Comparison of ENCODE assay signal across 15 cellular contexts in genomic region chr20:10644458-10645204, GRCh38. TPM values are rescaled to one million over a fixed set of nuclear protein-coding genes. Genes with fewer than 3 reads are reported as not detected.
DNase-seq lines count a peak whose midpoint lies in the region; ATAC-seq and TF ChIP-seq lines count a peak whose summit lies in the region.
"Had no signal": no experiment of that assay in that cellular context is flagged by ENCODE, and none has a peak within 500 bp of the region (broad histone marks: within the 10 kb centered on the region; RNA-seq: fewer than 3 reads in every experiment).

No MANE protein-coding gene starts in this region.

- DNase-seq in GM12865 (ENCODE audit: low read depth) (peak; percentile 81), GM20000 (ENCODE audit: low spot score) (peak; percentile 37), cortex of kidney (lab: John Stamatoyannopoulos, UW) (no peak), nucleus accumbens (lab: John Stamatoyannopoulos, UW) (no peak)
- no peak for DNase-seq in activated CD4-positive, CD25-positive, alpha-beta regulatory T cell treated with anti-CD3 and anti-CD28 coated beads, Interleukin-2, amount 50 U/mL, for 72 hours
- DNase-seq in activated naive CD4-positive, alpha-beta T cell (lab: John Stamatoyannopoulos, UW), result no peak
- DNase-seq: activated CD4-positive, alpha-beta T cell treated with anti-CD3 and anti-CD28 coated beads, Interleukin-2, amount 10 ng/mL, durations not matched to agents 24 days and 14 days; activated naive CD8-positive, alpha-beta T cell treated with anti-CD3 and anti-CD28 coated beads, Interleukin-2, amount 50 U/mL, for 24 hours; effector CD4-positive, alpha-beta T cell; HCEC 1CT; hippocampal formation; NCI-H187 treated with DMSO at 0.1 percent for 48 hours; SIG-M5 had no signal

- WGBS in esophagus, 2 donors, result 72 to 76% methylated on average over 14 of the region's 14 CpGs

- no peak for TF ChIP-seq CTCF in GM12865 (IDR thresholded peaks at IDR 0.05; ENCODE audit: insufficient read depth, low read depth, low read length, missing control alignments)
- TF ChIP-seq CTCF in GM20000 (IDR thresholded peaks at IDR 0.05; ENCODE audit: extremely low read depth, missing control alignments), result no peak

- ATAC-seq in HG03520 (IDR thresholded peaks at IDR 0.05; ENCODE audit: unreplicated experiment), result peak; percentile 68
- ATAC-seq: activated naive CD8-positive, alpha-beta T cell treated with anti-CD3 and anti-CD28 coated beads, Interleukin-2, amount 50 U/mL, for 24 hours had no signal

- no peaks in the 10 kb centered on the region for H3K27me3 ChIP-seq in esophagus (ENCODE audit: control insufficient read depth in 1 of 2, insufficient read depth in 2 of 2, low read length in 2 of 2)

- H3K4me3 ChIP-seq in GM12865 (ENCODE audit: low read depth, low read length) (no peak overlapping the region), esophagus (ENCODE audit: low read depth in 1 of 2, low read length in 2 of 2) (no peak overlapping the region)

- H3K4me1 ChIP-seq in esophagus (ENCODE audit: control insufficient read depth in 2 of 2, insufficient read depth in 2 of 2, low read length in 1 of 2), result peaks cover 5 to 8% of the 10 kb centered on the region in 2 donors

- H3K27ac ChIP-seq in esophagus (ENCODE audit: low read depth in 2 of 2, low read length in 1 of 2), result peak overlapping the region; percentile 12 to 66

- H3K36me3 ChIP-seq in esophagus (ENCODE audit: control insufficient read depth in 2 of 2, insufficient read depth in 2 of 2, low read length in 1 of 2), result peaks cover 28 to 78% of the 10 kb centered on the region in 2 donors

- H3K9me3 ChIP-seq in esophagus (ENCODE audit: control insufficient read depth in 2 of 2, insufficient read depth in 1 of 2, low read depth in 1 of 2, low read length in 1 of 2), result no peaks in the 10 kb centered on the region

RNA-seq across cellular contexts. Expression of gene JAG1, which starts 29.2 kb away (rescaled TPM):
- 10 to 100 TPM; 36.5 to 48.8 TPM for polyA plus RNA-seq in esophagus

Comparison
In these comparisons a context has a peak if more than half of its experiments do, and no peak if none do; other contexts are left out.
1. DNase-seq: peak in GM12865 (single experiment) and GM20000 (single experiment); none in activated CD4-positive, CD25-positive, alpha-beta regulatory T cell treated with anti-CD3 and anti-CD28 coated beads, Interleukin-2, amount 50 U/mL, for 72 hours (single experiment), activated naive CD4-positive, alpha-beta T cell (0 of 4), cortex of kidney (single experiment) and nucleus accumbens (0 of 56).